22 cellular contexts compared by ENCODE assay signal in genomic region chr1:11428789-11429188, GRCh38. TPM values are rescaled to one million over a fixed set of nuclear protein-coding genes. Genes with fewer than 3 reads are reported as not detected.
DNase-seq lines count a peak whose midpoint lies in the region; ATAC-seq, FAIRE-seq and TF ChIP-seq lines count a peak whose summit lies in the region.
"Had no signal": no experiment of that assay in that cellular context is flagged by ENCODE, and none has a peak within 500 bp of the region (broad histone marks: within the 10 kb centered on the region; RNA-seq: fewer than 3 reads in every experiment).

No MANE protein-coding gene starts in this region.

- no peaks in the 10 kb centered on the region for H3K9me3 Mint-ChIP-seq in chondrocyte (ENCODE audit: low read depth)
- H3K9me3 Mint-ChIP-seq in neural progenitor cell: no peaks in the 10 kb centered on the region
- H3K9me3 Mint-ChIP-seq in progenitor cell of endocrine pancreas (ENCODE audit: low read depth): no peaks in the 10 kb centered on the region
- H3K9me3 Mint-ChIP-seq: CD4-positive, alpha-beta memory T cell had no signal

- no peak overlapping the region for H3K9ac ChIP-seq in neural progenitor cell

- H3K9me3 ChIP-seq in neural progenitor cell (ENCODE audit: low read depth) (no peaks in the 10 kb centered on the region), spleen (no peaks in the 10 kb centered on the region), pancreas (no peaks in the 10 kb centered on the region)
- H3K9me3 ChIP-seq: A549 had no signal

- peak; percentile 19 for DNase-seq in H7
- DNase-seq in chondrocyte (ENCODE audit: low spot score): peak; percentile 64
- DNase-seq in neural progenitor cell (ENCODE audit: low spot score): no peak
- peak; percentile 34 for DNase-seq in spleen
- DNase-seq in pancreas: no peak
- DNase-seq in progenitor cell of endocrine pancreas (ENCODE audit: low spot score, unreplicated experiment): no peak
- DNase-seq: 8988T; ACHN; AML-193; C1 segment of cervical spinal cord; Calu3; CD4-positive, alpha-beta memory T cell; COR-L47; DMS153; DND-41; HCEC 1CT had no signal

- no peaks in the 10 kb centered on the region for H3K36me3 Mint-ChIP-seq in chondrocyte (ENCODE audit: low read depth)
- no peaks in the 10 kb centered on the region for H3K36me3 Mint-ChIP-seq in neural progenitor cell
- no peaks in the 10 kb centered on the region for H3K36me3 Mint-ChIP-seq in progenitor cell of endocrine pancreas (ENCODE audit: insufficient read depth)
- H3K36me3 Mint-ChIP-seq: CD4-positive, alpha-beta memory T cell had no signal

- no peaks in the 10 kb centered on the region for H3F3A ChIP-seq in neural progenitor cell (ENCODE audit: low read depth)

- TF ChIP-seq POLR2A in spleen (IDR thresholded peaks at IDR 0.05): no peak

- no peaks in the 10 kb centered on the region for H3K27me3 ChIP-seq in H7 (ENCODE audit: control insufficient read depth, insufficient read depth, low read length)
- no peaks in the 10 kb centered on the region for H3K27me3 ChIP-seq in neural progenitor cell
- H3K27me3 ChIP-seq in spleen (replicated peaks in 1 of 7): peaks cover 0 to 6% (median 0%) of the 10 kb centered on the region in 7 donors
- no peaks in the 10 kb centered on the region for H3K27me3 ChIP-seq in pancreas

- H3K79me2 ChIP-seq in neural progenitor cell (ENCODE audit: low read depth): no peaks in the 10 kb centered on the region

- no peaks in the 10 kb centered on the region for H4K20me1 ChIP-seq in neural progenitor cell (ENCODE audit: low read depth)

- H2AFZ ChIP-seq in neural progenitor cell (replicated peaks): no peak overlapping the region

- H3K27ac ChIP-seq in neural progenitor cell (no peak overlapping the region), spleen (no peak overlapping the region), pancreas (no peak overlapping the region)
- H3K27ac ChIP-seq: A549 had no signal

- no peaks in the 10 kb centered on the region for H3K36me3 ChIP-seq in H7 (replicated peaks; ENCODE audit: control insufficient read depth, insufficient read depth, low read length)
- no peaks in the 10 kb centered on the region for H3K36me3 ChIP-seq in neural progenitor cell
- H3K36me3 ChIP-seq in spleen: no peaks in the 10 kb centered on the region
- no peaks in the 10 kb centered on the region for H3K36me3 ChIP-seq in pancreas

- 86 to 90% (median 88%) methylated on average over 13 of the region's 13 CpGs for WGBS in spleen, 5 donors
- WGBS in pancreas, 2 donors: 72 to 73% methylated on average over 13 of the region's 13 CpGs

- intact Hi-C loops in spleen (cut with DNase I; ENCODE audit: low total_unique reads): no loop called here
- intact Hi-C loops in pancreas (cut with DNase I): no loop called here

- H3K4me3 Mint-ChIP-seq in chondrocyte (ENCODE audit: unreplicated experiment) (no peak overlapping the region), neural progenitor cell (no peak overlapping the region), progenitor cell of endocrine pancreas (ENCODE audit: low read depth) (no peak overlapping the region)
- H3K4me3 Mint-ChIP-seq: CD4-positive, alpha-beta memory T cell had no signal

- ATAC-seq in esophagus mucosa (no peak), pancreas (no peak), HG02678 (IDR thresholded peaks at IDR 0.05; ENCODE audit: unreplicated experiment) (no peak)
- ATAC-seq: A549 had no signal

- no peak for TF ChIP-seq CTCF in chondrocyte (IDR thresholded peaks at IDR 0.05)
- TF ChIP-seq CTCF in neural progenitor cell (IDR thresholded peaks at IDR 0.05): no peak
- TF ChIP-seq CTCF in spleen (IDR thresholded peaks at IDR 0.05 in 8 of 11, conservative IDR thresholded peaks at IDR 0.05 in 3 of 11): no peak
- no peak for TF ChIP-seq CTCF in pancreas (IDR thresholded peaks at IDR 0.05)
- no peak for TF ChIP-seq CTCF in progenitor cell of endocrine pancreas (IDR thresholded peaks at IDR 0.05; ENCODE audit: unreplicated experiment)

- H3K27ac Mint-ChIP-seq in chondrocyte (ENCODE audit: unreplicated experiment) (no peak overlapping the region), neural progenitor cell (peak overlapping the region; percentile 83), progenitor cell of endocrine pancreas (no peak overlapping the region)

- FAIRE-seq in pancreas (lab: Jason Lieb, UNC): no peak
- FAIRE-seq: A549, G401.6, GM12892, H1 had no signal

- no peaks in the 10 kb centered on the region for H3K4me1 Mint-ChIP-seq in chondrocyte (ENCODE audit: low read depth)
- H3K4me1 Mint-ChIP-seq in neural progenitor cell: peaks cover 19% of the 10 kb centered on the region
- H3K4me1 Mint-ChIP-seq in progenitor cell of endocrine pancreas (ENCODE audit: low read depth): no peaks in the 10 kb centered on the region

- H3K4me3 ChIP-seq in H7 (ENCODE audit: insufficient read depth, low read depth, low read length) (no peak overlapping the region), neural progenitor cell (no peak overlapping the region), spleen (no peak overlapping the region), pancreas (no peak overlapping the region)
- H3K4me3 ChIP-seq: A549 had no signal

- H3K4me1 ChIP-seq in neural progenitor cell (peaks cover 8% of the 10 kb centered on the region), spleen (no peaks in the 10 kb centered on the region), pancreas (no peaks in the 10 kb centered on the region)
- H3K4me1 ChIP-seq: A549 had no signal

- no peak overlapping the region for H3K4me2 ChIP-seq in neural progenitor cell
- H3K4me2 ChIP-seq: A549 had no signal

- H3K27me3 Mint-ChIP-seq in chondrocyte (ENCODE audit: low read depth): peaks cover 29% of the 10 kb centered on the region
- H3K27me3 Mint-ChIP-seq in neural progenitor cell (ENCODE audit: insufficient read depth, low read depth): peaks cover 9% of the 10 kb centered on the region
- peaks cover 8% of the 10 kb centered on the region for H3K27me3 Mint-ChIP-seq in progenitor cell of endocrine pancreas

RNA-seq across cellular contexts. Expression of gene DISP3, which starts 50.2 kb away (rescaled TPM):
- total RNA-seq in H7 (2014; rRNA removed; shearing (Covaris generic)): 5.8 and 6.1 TPM in 2 replicates
- 0.05 to 0.21 TPM in 2 of 3 replicates, not detected in the other for total RNA-seq in chondrocyte
- 2.0 and 3.4 TPM in 2 replicates for total RNA-seq in neural progenitor cell (ENCODE audit: low replicate concordance)
- under 1 TPM; 0.32 to 0.69 (median 0.52) TPM for total RNA-seq in spleen
- under 1 TPM; 0.06 to 0.35 (median 0.26) TPM for polyA plus RNA-seq in spleen
- total RNA-seq in esophagus mucosa: not detected
- total RNA-seq in pancreas: 1 to 10 TPM in 1 of 6 donors, under 1 TPM in 5; 0.13 to 1.0 (median 0.51) TPM
- 1 to 10 TPM in 1 of 2 donors, under 1 TPM in 1; 0.91 to 6.7 TPM for polyA plus RNA-seq in pancreas
- total RNA-seq in progenitor cell of endocrine pancreas: 5.4 and 6.2 TPM in 2 replicates

Comparison
In these comparisons a context has a peak if more than half of its experiments do, and no peak if none do; other contexts are left out.
1. DNase-seq: peak in H7 (single experiment), chondrocyte (single experiment) and spleen (single experiment); none in neural progenitor cell (single experiment), pancreas (0 of 6) and progenitor cell of endocrine pancreas (single experiment).